ENCODE assay signal across 11 cellular contexts in genomic region chr10:123848564-123849457, GRCh38. TPM values are rescaled to one million over a fixed set of nuclear protein-coding genes. Genes with fewer than 3 reads are reported as not detected.
DNase-seq lines count a peak whose midpoint lies in the region; ATAC-seq and TF ChIP-seq lines count a peak whose summit lies in the region.
"Had no signal": no experiment of that assay in that cellular context is flagged by ENCODE, and none has a peak within 500 bp of the region (broad histone marks: within the 10 kb centered on the region; RNA-seq: fewer than 3 reads in every experiment).

No MANE protein-coding gene starts in this region.

- no peak for DNase-seq in epithelial cell of prostate (ENCODE audit: low read depth, low spot score)
- DNase-seq in uterus: no peak
- no peak for DNase-seq in heart left ventricle
- no peak for DNase-seq in stimulated activated naive CD8-positive, alpha-beta T cell treated with anti-CD3 and anti-CD28 coated beads, Interleukin-15, amount 100 ng/mL, for 72 hours
- DNase-seq in effector CD4-positive, alpha-beta T cell: no peak
- DNase-seq: activated CD4-positive, CD25-positive, alpha-beta regulatory T cell treated with anti-CD3 and anti-CD28 coated beads, Interleukin-2, amount 50 U/mL, for 72 hours; OCI-M1 had no signal

- H3K9me3 ChIP-seq in uterus (no peaks in the 10 kb centered on the region), heart left ventricle (peaks cover 0 to 14% (median 0%) of the 10 kb centered on the region in 12 donors)
- H3K9me3 ChIP-seq: neutrophil had no signal

- peaks cover 5 to 16% of the 10 kb centered on the region in 2 donors for H3K9me3 Mint-ChIP-seq in stimulated activated naive CD8-positive, alpha-beta T cell treated with anti-CD3 and anti-CD28 coated beads, Interleukin-15, amount 100 ng/mL, for 72 hours

- intact Hi-C loops in uterus (cut with DNase I; ENCODE audit: low total_unique reads) (no loop called here), heart left ventricle (cut with DNase I) (no loop called here)

- H3K4me3 Mint-ChIP-seq in stimulated activated naive CD8-positive, alpha-beta T cell treated with anti-CD3 and anti-CD28 coated beads, Interleukin-15, amount 100 ng/mL, for 72 hours: no peak overlapping the region

- no peak overlapping the region for H3K27ac Mint-ChIP-seq in stimulated activated naive CD8-positive, alpha-beta T cell treated with anti-CD3 and anti-CD28 coated beads, Interleukin-15, amount 100 ng/mL, for 72 hours

- H3K27me3 ChIP-seq in uterus (no peaks in the 10 kb centered on the region), heart left ventricle (no peaks in the 10 kb centered on the region)

- H3K4me1 ChIP-seq in uterus (no peaks in the 10 kb centered on the region), heart left ventricle (peaks cover 0 to 21% (median 0%) of the 10 kb centered on the region in 12 donors)

- H3K27ac ChIP-seq in epithelial cell of prostate (peak overlapping the region; percentile 16), uterus (no peak overlapping the region), heart left ventricle (peak overlapping the region in 1 of 12 donors; percentile 52)
- H3K27ac ChIP-seq: neutrophil had no signal

- TF ChIP-seq CTCF in uterus (IDR thresholded peaks at IDR 0.05) (no peak), heart left ventricle (IDR thresholded peaks at IDR 0.05) (no peak)

- 51 to 62% (median 55%) methylated on average over 5 of the region's 5 CpGs for WGBS in heart left ventricle, 4 donors

- ATAC-seq in GM18867 (IDR thresholded peaks at IDR 0.05; ENCODE audit: unreplicated experiment) (peak; percentile 73), GM21786 (IDR thresholded peaks at IDR 0.05; ENCODE audit: unreplicated experiment) (peak; percentile 80), HG03520 (IDR thresholded peaks at IDR 0.05; ENCODE audit: unreplicated experiment) (peak; percentile 89), heart left ventricle (no peak)
- ATAC-seq in stimulated activated naive CD8-positive, alpha-beta T cell treated with anti-CD3 and anti-CD28 coated beads, Interleukin-15, amount 100 ng/mL, for 72 hours: no peak

- H3K4me3 ChIP-seq in uterus (no peak overlapping the region), heart left ventricle (no peak overlapping the region)

- TF ChIP-seq POLR2A in uterus (IDR thresholded peaks at IDR 0.05) (no peak), heart left ventricle (IDR thresholded peaks at IDR 0.05) (no peak)

- H3K27me3 Mint-ChIP-seq in stimulated activated naive CD8-positive, alpha-beta T cell treated with anti-CD3 and anti-CD28 coated beads, Interleukin-15, amount 100 ng/mL, for 72 hours: peaks cover 23% of the 10 kb centered on the region

- H3K4me1 Mint-ChIP-seq in stimulated activated naive CD8-positive, alpha-beta T cell treated with anti-CD3 and anti-CD28 coated beads, Interleukin-15, amount 100 ng/mL, for 72 hours: no peaks in the 10 kb centered on the region

- no peaks in the 10 kb centered on the region for H3K36me3 ChIP-seq in uterus
- no peaks in the 10 kb centered on the region for H3K36me3 ChIP-seq in heart left ventricle
- H3K36me3 ChIP-seq: neutrophil had no signal

RNA-seq across cellular contexts. Expression of gene CPXM2, which starts 42.8 kb away (rescaled TPM):
- total RNA-seq in uterus (10 to 100 TPM in 3 of 4 donors, 1 to 10 TPM in 1; 2.1 to 48.2 (median 17.8) TPM), heart left ventricle (10 to 100 TPM in 2 of 9 donors, 1 to 10 TPM in 7; 1.1 to 23.2 (median 5.8) TPM)
- 1 to 10 TPM; 1.2 to 1.8 TPM for polyA plus RNA-seq in heart left ventricle

Comparison
In these comparisons a context has a peak if more than half of its experiments do, and no peak if none do; other contexts are left out.
1. ATAC-seq: peak in GM18867 (single experiment), GM21786 (single experiment) and HG03520 (single experiment); none in heart left ventricle (0 of 4) and stimulated activated naive CD8-positive, alpha-beta T cell treated with anti-CD3 and anti-CD28 coated beads, Interleukin-15, amount 100 ng/mL, for 72 hours (single experiment).